Comparison of ENCODE assay signal across 1 cellular context in genomic region chr1:65254320-65255087, GRCh38.
TF ChIP-seq lines count a peak whose summit lies in the region.

No MANE protein-coding gene starts in this region.

TF ChIP-seq in K562, 482 proteins besides CTCF, POLR2A, EP300 and RAD21 (continued from another document and continues in another):
- TF ChIP-seq, protein P1, sequence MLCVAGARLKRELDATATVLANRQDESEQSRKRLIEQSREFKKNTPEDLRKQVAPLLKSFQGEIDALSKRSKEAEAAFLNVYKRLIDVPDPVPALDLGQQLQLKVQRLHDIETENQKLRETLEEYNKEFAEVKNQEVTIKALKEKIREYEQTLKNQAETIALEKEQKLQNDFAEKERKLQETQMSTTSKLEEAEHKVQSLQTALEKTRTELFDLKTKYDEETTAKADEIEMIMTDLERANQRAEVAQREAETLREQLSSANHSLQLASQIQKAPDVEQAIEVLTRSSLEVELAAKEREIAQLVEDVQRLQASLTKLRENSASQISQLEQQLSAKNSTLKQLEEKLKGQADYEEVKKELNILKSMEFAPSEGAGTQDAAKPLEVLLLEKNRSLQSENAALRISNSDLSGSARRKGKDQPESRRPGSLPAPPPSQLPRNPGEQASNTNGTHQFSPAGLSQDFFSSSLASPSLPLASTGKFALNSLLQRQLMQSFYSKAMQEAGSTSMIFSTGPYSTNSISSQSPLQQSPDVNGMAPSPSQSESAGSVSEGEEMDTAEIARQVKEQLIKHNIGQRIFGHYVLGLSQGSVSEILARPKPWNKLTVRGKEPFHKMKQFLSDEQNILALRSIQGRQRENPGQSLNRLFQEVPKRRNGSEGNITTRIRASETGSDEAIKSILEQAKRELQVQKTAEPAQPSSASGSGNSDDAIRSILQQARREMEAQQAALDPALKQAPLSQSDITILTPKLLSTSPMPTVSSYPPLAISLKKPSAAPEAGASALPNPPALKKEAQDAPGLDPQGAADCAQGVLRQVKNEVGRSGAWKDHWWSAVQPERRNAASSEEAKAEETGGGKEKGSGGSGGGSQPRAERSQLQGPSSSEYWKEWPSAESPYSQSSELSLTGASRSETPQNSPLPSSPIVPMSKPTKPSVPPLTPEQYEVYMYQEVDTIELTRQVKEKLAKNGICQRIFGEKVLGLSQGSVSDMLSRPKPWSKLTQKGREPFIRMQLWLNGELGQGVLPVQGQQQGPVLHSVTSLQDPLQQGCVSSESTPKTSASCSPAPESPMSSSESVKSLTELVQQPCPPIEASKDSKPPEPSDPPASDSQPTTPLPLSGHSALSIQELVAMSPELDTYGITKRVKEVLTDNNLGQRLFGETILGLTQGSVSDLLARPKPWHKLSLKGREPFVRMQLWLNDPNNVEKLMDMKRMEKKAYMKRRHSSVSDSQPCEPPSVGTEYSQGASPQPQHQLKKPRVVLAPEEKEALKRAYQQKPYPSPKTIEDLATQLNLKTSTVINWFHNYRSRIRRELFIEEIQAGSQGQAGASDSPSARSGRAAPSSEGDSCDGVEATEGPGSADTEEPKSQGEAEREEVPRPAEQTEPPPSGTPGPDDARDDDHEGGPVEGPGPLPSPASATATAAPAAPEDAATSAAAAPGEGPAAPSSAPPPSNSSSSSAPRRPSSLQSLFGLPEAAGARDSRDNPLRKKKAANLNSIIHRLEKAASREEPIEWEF (CRISPR knock-in tag; IDR thresholded peaks at IDR 0.05) = no peak
- TF ChIP-seq MBD2 (IDR thresholded peaks at IDR 0.05; ENCODE audit: borderline replicate concordance, low read depth) = no peak
- TF ChIP-seq NONO (IDR thresholded peaks at IDR 0.05; ENCODE audit: low read depth in 2 of 2, low read length in 1 of 2) = peak; percentile 73 to 87
- no peak for TF ChIP-seq TSHZ1 (CRISPR knock-in tag; IDR thresholded peaks at IDR 0.05)
- TF ChIP-seq POLR2B (IDR thresholded peaks at IDR 0.05; ENCODE audit: low read depth, partially characterized antibody) = no peak
- peak; percentile 75 for TF ChIP-seq KDM5B (IDR thresholded peaks at IDR 0.05; ENCODE audit: insufficient replicate concordance, low read depth, low read length)
- no peak for TF ChIP-seq C11orf30 (IDR thresholded peaks at IDR 0.05; ENCODE audit: low read depth)
- TF ChIP-seq HNRNPK (IDR thresholded peaks at IDR 0.05; ENCODE audit: low read depth, low read length, poor library complexity, severe bottlenecking) = no peak
- TF ChIP-seq, protein P2, sequence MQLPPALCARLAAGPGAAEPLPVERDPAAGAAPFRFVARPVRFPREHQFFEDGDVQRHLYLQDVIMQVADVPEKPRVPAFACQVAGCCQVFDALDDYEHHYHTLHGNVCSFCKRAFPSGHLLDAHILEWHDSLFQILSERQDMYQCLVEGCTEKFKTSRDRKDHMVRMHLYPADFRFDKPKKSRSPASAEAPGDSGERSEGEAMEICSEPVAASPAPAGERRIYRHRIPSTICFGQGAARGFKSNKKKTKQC (CRISPR knock-in tag; IDR thresholded peaks at IDR 0.05) = no peak
- TF ChIP-seq, protein P3, sequence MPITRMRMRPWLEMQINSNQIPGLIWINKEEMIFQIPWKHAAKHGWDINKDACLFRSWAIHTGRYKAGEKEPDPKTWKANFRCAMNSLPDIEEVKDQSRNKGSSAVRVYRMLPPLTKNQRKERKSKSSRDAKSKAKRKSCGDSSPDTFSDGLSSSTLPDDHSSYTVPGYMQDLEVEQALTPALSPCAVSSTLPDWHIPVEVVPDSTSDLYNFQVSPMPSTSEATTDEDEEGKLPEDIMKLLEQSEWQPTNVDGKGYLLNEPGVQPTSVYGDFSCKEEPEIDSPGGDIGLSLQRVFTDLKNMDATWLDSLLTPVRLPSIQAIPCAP (CRISPR knock-in tag; IDR thresholded peaks at IDR 0.05; ENCODE audit: borderline replicate concordance) = no peak
- no peak for TF ChIP-seq ZNF184 (CRISPR knock-in tag; IDR thresholded peaks at IDR 0.05)
- no peak for TF ChIP-seq BRF1 (IDR thresholded peaks at IDR 0.05; ENCODE audit: borderline replicate concordance, extremely low read depth, insufficient read length)
- no peak for TF ChIP-seq POLR3A (IDR thresholded peaks at IDR 0.05; ENCODE audit: borderline replicate concordance, extremely low read depth, insufficient read depth, insufficient read length)
- TF ChIP-seq DDX20 (tag; IDR thresholded peaks at IDR 0.05; ENCODE audit: low read depth) = no peak
- TF ChIP-seq KAT7 (CRISPR knock-in tag; IDR thresholded peaks at IDR 0.05; ENCODE audit: borderline replicate concordance) = peak; percentile 19; the same call in 1 of the 2 replicates
- TF ChIP-seq FUS (optimal IDR thresholded peaks at IDR 0.05; ENCODE audit: low read depth, low read length) = peak; percentile 71
- TF ChIP-seq HEY1 (CRISPR knock-in tag; IDR thresholded peaks at IDR 0.05; ENCODE audit: borderline replicate concordance) = no peak
- TF ChIP-seq BCLAF1 (IDR thresholded peaks at IDR 0.05; ENCODE audit: borderline replicate concordance in 1 of 2, control insufficient read depth in 1 of 2, low read depth in 2 of 2, low read length in 1 of 2) = 0 out of 4 replicates have a peak, but pooled peaks of 1 of the 2 experiments have one; percentile 74
- no peak for TF ChIP-seq TEAD2 (tag; IDR thresholded peaks at IDR 0.05)
- no peak for TF ChIP-seq ETV6 (IDR thresholded peaks at IDR 0.05; ENCODE audit: borderline replicate concordance in 1 of 2, low read depth in 2 of 2, low read length in 1 of 2)
- no peak for TF ChIP-seq ETV6 (CRISPR knock-in tag; IDR thresholded peaks at IDR 0.05; ENCODE audit: borderline replicate concordance)
- TF ChIP-seq RUNX1 (IDR thresholded peaks at IDR 0.05; ENCODE audit: low read depth) = no peak
- TF ChIP-seq ELF4 (CRISPR knock-in tag; IDR thresholded peaks at IDR 0.05) = no peak
- no peak for TF ChIP-seq LARP7 (IDR thresholded peaks at IDR 0.05)
- TF ChIP-seq HLTF (IDR thresholded peaks at IDR 0.05) = no peak
- TF ChIP-seq SIN3B (IDR thresholded peaks at IDR 0.05; ENCODE audit: low read depth) = 0 out of 2 replicates have a peak, but pooled peaks have one; percentile 42
- TF ChIP-seq FOXJ2 (tag; IDR thresholded peaks at IDR 0.05) = no peak
- TF ChIP-seq BDP1 (IDR thresholded peaks at IDR 0.05; ENCODE audit: insufficient read depth, insufficient read length) = no peak
- no peak for TF ChIP-seq ZNF644 (tag; IDR thresholded peaks at IDR 0.05; ENCODE audit: low read depth)
- TF ChIP-seq ZNF584 (CRISPR knock-in tag; IDR thresholded peaks at IDR 0.05; ENCODE audit: low read depth) = no peak
- TF ChIP-seq IRF2 (CRISPR knock-in tag; IDR thresholded peaks at IDR 0.05) = no peak
- no peak for TF ChIP-seq PCBP1 (IDR thresholded peaks at IDR 0.05; ENCODE audit: low read depth, low read length, poor library complexity, severe bottlenecking)
- TF ChIP-seq COPS2 (conservative IDR thresholded peaks at IDR 0.05) = no peak
- TF ChIP-seq, protein P4, sequence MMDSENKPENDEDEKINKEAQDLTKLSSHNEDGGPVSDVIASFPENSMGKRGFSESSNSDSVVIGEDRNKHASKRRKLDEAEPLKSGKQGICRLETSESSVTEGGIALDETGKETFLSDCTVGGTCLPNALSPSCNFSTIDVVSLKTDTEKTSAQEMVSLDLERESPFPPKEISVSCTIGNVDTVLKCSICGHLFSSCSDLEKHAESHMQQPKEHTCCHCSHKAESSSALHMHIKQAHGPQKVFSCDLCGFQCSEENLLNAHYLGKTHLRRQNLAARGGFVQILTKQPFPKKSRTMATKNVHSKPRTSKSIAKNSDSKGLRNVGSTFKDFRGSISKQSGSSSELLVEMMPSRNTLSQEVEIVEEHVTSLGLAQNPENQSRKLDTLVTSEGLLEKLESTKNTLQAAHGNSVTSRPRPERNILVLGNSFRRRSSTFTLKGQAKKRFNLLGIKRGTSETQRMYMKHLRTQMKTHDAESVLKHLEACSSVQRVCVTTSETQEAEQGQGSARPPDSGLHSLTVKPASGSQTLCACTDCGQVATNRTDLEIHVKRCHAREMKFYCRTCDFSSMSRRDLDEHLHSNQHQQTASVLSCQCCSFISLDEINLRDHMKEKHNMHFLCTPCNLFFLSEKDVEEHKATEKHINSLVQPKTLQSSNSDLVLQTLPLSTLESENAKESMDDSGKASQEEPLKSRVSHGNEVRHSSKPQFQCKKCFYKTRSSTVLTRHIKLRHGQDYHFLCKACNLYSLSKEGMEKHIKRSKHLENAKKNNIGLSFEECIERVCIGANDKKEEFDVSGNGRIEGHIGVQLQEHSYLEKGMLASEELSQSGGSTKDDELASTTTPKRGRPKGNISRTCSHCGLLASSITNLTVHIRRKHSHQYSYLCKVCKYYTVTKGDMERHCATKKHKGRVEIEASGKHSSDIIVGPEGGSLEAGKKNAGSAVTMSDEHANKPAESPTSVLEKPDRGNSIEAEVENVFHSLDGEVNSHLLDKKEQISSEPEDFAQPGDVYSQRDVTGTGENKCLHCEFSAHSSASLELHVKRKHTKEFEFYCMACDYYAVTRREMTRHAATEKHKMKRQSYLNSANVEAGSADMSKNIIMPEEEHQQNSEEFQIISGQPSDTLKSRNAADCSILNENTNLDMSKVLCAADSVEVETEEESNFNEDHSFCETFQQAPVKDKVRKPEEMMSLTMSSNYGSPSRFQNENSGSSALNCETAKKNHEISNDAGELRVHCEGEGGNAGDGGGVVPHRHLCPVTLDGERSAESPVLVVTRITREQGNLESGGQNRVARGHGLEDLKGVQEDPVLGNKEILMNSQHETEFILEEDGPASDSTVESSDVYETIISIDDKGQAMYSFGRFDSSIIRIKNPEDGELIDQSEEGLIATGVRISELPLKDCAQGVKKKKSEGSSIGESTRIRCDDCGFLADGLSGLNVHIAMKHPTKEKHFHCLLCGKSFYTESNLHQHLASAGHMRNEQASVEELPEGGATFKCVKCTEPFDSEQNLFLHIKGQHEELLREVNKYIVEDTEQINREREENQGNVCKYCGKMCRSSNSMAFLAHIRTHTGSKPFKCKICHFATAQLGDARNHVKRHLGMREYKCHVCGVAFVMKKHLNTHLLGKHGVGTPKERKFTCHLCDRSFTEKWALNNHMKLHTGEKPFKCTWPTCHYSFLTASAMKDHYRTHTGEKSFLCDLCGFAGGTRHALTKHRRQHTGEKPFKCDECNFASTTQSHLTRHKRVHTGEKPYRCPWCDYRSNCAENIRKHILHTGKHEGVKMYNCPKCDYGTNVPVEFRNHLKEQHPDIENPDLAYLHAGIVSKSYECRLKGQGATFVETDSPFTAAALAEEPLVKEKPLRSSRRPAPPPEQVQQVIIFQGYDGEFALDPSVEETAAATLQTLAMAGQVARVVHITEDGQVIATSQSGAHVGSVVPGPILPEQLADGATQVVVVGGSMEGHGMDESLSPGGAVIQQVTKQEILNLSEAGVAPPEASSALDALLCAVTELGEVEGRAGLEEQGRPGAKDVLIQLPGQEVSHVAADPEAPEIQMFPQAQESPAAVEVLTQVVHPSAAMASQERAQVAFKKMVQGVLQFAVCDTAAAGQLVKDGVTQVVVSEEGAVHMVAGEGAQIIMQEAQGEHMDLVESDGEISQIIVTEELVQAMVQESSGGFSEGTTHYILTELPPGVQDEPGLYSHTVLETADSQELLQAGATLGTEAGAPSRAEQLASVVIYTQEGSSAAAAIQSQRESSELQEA (IDR thresholded peaks at IDR 0.05; ENCODE audit: low read depth) = no peak
- no peak for TF ChIP-seq EWSR1 (IDR thresholded peaks at IDR 0.05; ENCODE audit: borderline replicate concordance, low read depth, partially characterized antibody)
- TF ChIP-seq, protein P5, sequence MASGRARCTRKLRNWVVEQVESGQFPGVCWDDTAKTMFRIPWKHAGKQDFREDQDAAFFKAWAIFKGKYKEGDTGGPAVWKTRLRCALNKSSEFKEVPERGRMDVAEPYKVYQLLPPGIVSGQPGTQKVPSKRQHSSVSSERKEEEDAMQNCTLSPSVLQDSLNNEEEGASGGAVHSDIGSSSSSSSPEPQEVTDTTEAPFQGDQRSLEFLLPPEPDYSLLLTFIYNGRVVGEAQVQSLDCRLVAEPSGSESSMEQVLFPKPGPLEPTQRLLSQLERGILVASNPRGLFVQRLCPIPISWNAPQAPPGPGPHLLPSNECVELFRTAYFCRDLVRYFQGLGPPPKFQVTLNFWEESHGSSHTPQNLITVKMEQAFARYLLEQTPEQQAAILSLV (tag; IDR thresholded peaks at IDR 0.05) = no peak
- TF ChIP-seq MED1 (CRISPR knock-in tag; IDR thresholded peaks at IDR 0.05; ENCODE audit: borderline replicate concordance) = no peak
- TF ChIP-seq GATA2 (CRISPR knock-in tag; IDR thresholded peaks at IDR 0.05) = no peak
- no peak for TF ChIP-seq TBL1XR1 (IDR thresholded peaks at IDR 0.05; ENCODE audit: low read length in 2 of 2)
- TF ChIP-seq ZC3H11A (IDR thresholded peaks at IDR 0.05; ENCODE audit: low read depth, low read length) = no peak
- no peak for TF ChIP-seq BCL6 (CRISPR knock-in tag; IDR thresholded peaks at IDR 0.05)
